Comparison of ENCODE assay signal across 16 cellular contexts in genomic region chr11:69840371-69841169, GRCh38. TPM values are rescaled to one million over a fixed set of nuclear protein-coding genes. Genes with fewer than 3 reads are reported as not detected.
A peak's percentile ranks its signal among the peaks of the same experiment; 100 is the strongest.
DNase-seq lines count a peak whose midpoint lies in the region; ATAC-seq and TF ChIP-seq lines count a peak whose summit lies in the region.
"Had no signal": no experiment of that assay in that cellular context is flagged by ENCODE, and none has a peak within 500 bp of the region (broad histone marks: within the 10 kb centered on the region; RNA-seq: fewer than 3 reads in every experiment).

No MANE protein-coding gene starts in this region.

- no TSS peak for BruUV-seq in mammary epithelial cell (replicated peaks; lab: Mats Ljungman, UMichigan)

- H3K27ac ChIP-seq in mammary epithelial cell (ENCODE audit: insufficient read depth, low read depth, low read length) (no peak overlapping the region), osteoblast (ENCODE audit: low read depth, low read length) (no peak overlapping the region), WERI-Rb-1 (no peak overlapping the region)
- H3K27ac ChIP-seq: 22Rv1 had no signal

- no peak overlapping the region for H3K4me3 ChIP-seq in MG63
- H3K4me3 ChIP-seq in mammary epithelial cell (replicated peaks in 1 of 3; ENCODE audit: insufficient read depth in 1 of 3, low read depth in 2 of 3, low read length in 3 of 3), result no peak overlapping the region
- no peak overlapping the region for H3K4me3 ChIP-seq in osteoblast (ENCODE audit: insufficient read depth, low read length)
- no peak overlapping the region for H3K4me3 ChIP-seq in WERI-Rb-1 (ENCODE audit: low read depth, low read length)

- 7% methylated on average over 9 of the region's 20 CpGs for WGBS in mammary epithelial cell (ENCODE audit: low coverage, missing lambda C conversion rate)

- H3K4me2 ChIP-seq in mammary epithelial cell (ENCODE audit: insufficient read depth, low read depth, low read length), result peak overlapping the region; percentile 34
- no peak overlapping the region for H3K4me2 ChIP-seq in osteoblast (ENCODE audit: insufficient read depth, low read length)

- H3K27me3 ChIP-seq in MG63, result no peaks in the 10 kb centered on the region; the same call in 1 of the 2 replicates
- H3K27me3 ChIP-seq in mammary epithelial cell (ENCODE audit: insufficient read depth, low read length), result no peaks in the 10 kb centered on the region
- peaks cover 26% of the 10 kb centered on the region for H3K27me3 ChIP-seq in osteoblast (ENCODE audit: insufficient read depth, low read length)
- peaks cover 24% of the 10 kb centered on the region for H3K27me3 ChIP-seq in WERI-Rb-1 (ENCODE audit: insufficient read depth, low read depth, severe bottlenecking)

- H3K36me3 ChIP-seq in MG63 (no peaks in the 10 kb centered on the region), mammary epithelial cell (ENCODE audit: insufficient read depth, low read length) (no peaks in the 10 kb centered on the region), osteoblast (ENCODE audit: insufficient read depth, low read length) (no peaks in the 10 kb centered on the region), WERI-Rb-1 (no peaks in the 10 kb centered on the region)

- H2AFZ ChIP-seq in mammary epithelial cell (ENCODE audit: low read depth, low read length), result no peak overlapping the region
- H2AFZ ChIP-seq in osteoblast (ENCODE audit: low read length), result no peak overlapping the region

- CTCF ChIA-PET in mammary epithelial cell (lab: Charles Lee; ENCODE audit: low non-redundant PET), result no interaction called here

- no peak overlapping the region for H3K9ac ChIP-seq in mammary epithelial cell (ENCODE audit: insufficient read depth, low read length)

- intact Hi-C loops in mammary epithelial cell (cut with micrococcal nuclease), result no loop called here

- no peak for ATAC-seq in HG03135 (IDR thresholded peaks at IDR 0.05; ENCODE audit: unreplicated experiment)
- ATAC-seq: left cardiac atrium had no signal

- in situ Hi-C loops in mammary epithelial cell (cut with MboI; ENCODE audit: low sequenced_read_pairs in 2 of 2), result no loop called here

- DNase-seq in NCI-H1092 treated with DMSO at 0.1 percent for 48 hours (lab: John Stamatoyannopoulos, UW) (peak; percentile 5), NCI-H1092 (lab: John Stamatoyannopoulos, UW) (no peak), MG63 (peak; percentile 27), mammary epithelial cell (peak; percentile 55), osteoblast (ENCODE audit: insufficient read length, low spot score, missing footprints) (peak; percentile 56), WERI-Rb-1 (no peak)
- DNase-seq in stimulated activated CD8-positive, alpha-beta memory T cell treated with anti-CD3 and anti-CD28 coated beads, Interleukin-4, amount 100 ng/mL, for 48 hours, result no peak
- DNase-seq: activated naive CD4-positive, alpha-beta T cell; EL; hippocampal formation; left cardiac atrium; MM.1S had no signal

- no peaks in the 10 kb centered on the region for H3K79me2 ChIP-seq in mammary epithelial cell (ENCODE audit: insufficient read depth, low read length)
- no peaks in the 10 kb centered on the region for H3K79me2 ChIP-seq in osteoblast (ENCODE audit: insufficient read depth, low read length)

- H3K9me3 ChIP-seq in MG63, result no peaks in the 10 kb centered on the region
- H3K9me3 ChIP-seq in mammary epithelial cell (replicated peaks; ENCODE audit: insufficient read depth, low read length), result no peaks in the 10 kb centered on the region
- H3K9me3 ChIP-seq in osteoblast (ENCODE audit: low read depth, low read length), result no peaks in the 10 kb centered on the region
- H3K9me3 ChIP-seq in WERI-Rb-1 (ENCODE audit: severe bottlenecking), result no peaks in the 10 kb centered on the region

- H3K4me1 ChIP-seq in mammary epithelial cell (ENCODE audit: insufficient read depth, low read length) (peaks cover 10% of the 10 kb centered on the region), osteoblast (ENCODE audit: insufficient read depth, low read length) (no peaks in the 10 kb centered on the region)

- dilution Hi-C loops in mammary epithelial cell (cut with HindIII; ENCODE audit: low sequenced_read_pairs), result loop anchor here (5.0 kb wide), 1 partner anchor 58 kb away; no protein-coding TSS in a partner anchor

- H4K20me1 ChIP-seq in mammary epithelial cell (ENCODE audit: insufficient read depth, low read length) (no peaks in the 10 kb centered on the region), osteoblast (ENCODE audit: insufficient read depth, low read length) (no peaks in the 10 kb centered on the region)

- no peak for TF ChIP-seq CTCF in mammary epithelial cell (conservative IDR thresholded peaks at IDR 0.05 in 1 of 2, IDR thresholded peaks at IDR 0.05 in 1 of 2; ENCODE audit: extremely low read depth in 1 of 2, insufficient read depth in 1 of 2, low read depth in 1 of 2, low read length in 2 of 2)
- no peak for TF ChIP-seq CTCF in osteoblast (IDR thresholded peaks at IDR 0.05; ENCODE audit: extremely low read depth, low read depth, low read length)
- TF ChIP-seq CTCF in WERI-Rb-1 (IDR thresholded peaks at IDR 0.05; ENCODE audit: low read depth, low read length), result no peak

RNA-seq across cellular contexts. Expression of gene FGF3, which starts 21.4 kb away (rescaled TPM):
- total RNA-seq in MG63 (2014; rRNA removed; shearing (Covaris generic); ENCODE audit: low replicate concordance), result not detected in 2 replicates
- total RNA-seq in mammary epithelial cell (not detected), osteoblast (not detected in 2 replicates)
- not detected for polyA plus RNA-seq in mammary epithelial cell
- not detected for polyA minus RNA-seq in mammary epithelial cell
- total RNA-seq: activated CD8-positive, alpha-beta memory T cell treated with anti-CD3 and anti-CD28 coated beads for 36 hours; fibroblast of lung; left cardiac atrium had no signal
- polyA plus RNA-seq: fibroblast of lung had no signal

Comparison
In these comparisons a context has a peak if more than half of its experiments do, and no peak if none do; other contexts are left out.
1. DNase-seq: peak in NCI-H1092 treated with DMSO at 0.1 percent for 48 hours (single experiment), MG63 (single experiment), mammary epithelial cell (single experiment) and osteoblast (single experiment); none in NCI-H1092 (single experiment), stimulated activated CD8-positive, alpha-beta memory T cell treated with anti-CD3 and anti-CD28 coated beads, Interleukin-4, amount 100 ng/mL, for 48 hours (single experiment) and WERI-Rb-1 (single experiment).